10 cellular contexts compared by ENCODE assay signal in the genomic region with DNA sequence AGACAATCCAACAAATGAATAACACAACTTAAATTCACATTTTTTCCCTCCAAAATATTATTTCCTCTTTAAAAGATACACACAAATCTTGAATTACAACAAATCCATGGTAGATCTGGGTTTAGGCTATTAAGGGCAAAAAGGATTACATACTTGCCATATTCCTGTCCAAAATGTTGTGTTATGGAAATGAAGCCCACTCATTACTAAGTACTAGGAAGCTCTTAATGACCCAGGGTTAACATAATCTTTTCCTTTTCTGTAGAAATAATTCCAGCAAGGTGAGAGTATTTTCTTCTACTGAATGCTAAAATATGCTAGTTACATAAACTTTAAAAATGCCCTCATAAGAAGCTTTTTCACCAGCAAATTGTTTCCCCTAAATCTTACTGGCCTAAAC. TPM values are rescaled to one million over a fixed set of nuclear protein-coding genes. Genes with fewer than 3 reads are reported as not detected.
DNase-seq lines count a peak whose midpoint lies in the region; ATAC-seq and TF ChIP-seq lines count a peak whose summit lies in the region.
"Had no signal": no experiment of that assay in that cellular context is flagged by ENCODE, and none has a peak within 500 bp of the region (broad histone marks: within the 10 kb centered on the region; RNA-seq: fewer than 3 reads in every experiment).

No MANE protein-coding gene starts in this region.

- peak overlapping the region; percentile 75 for H3K4me3 ChIP-seq in WI38 (ENCODE audit: low read depth, low read length)
- peak overlapping the region; percentile 84 to 93 for H3K4me3 ChIP-seq in foreskin fibroblast (ENCODE audit: low read depth in 1 of 2, low read length in 2 of 2)

- H3K4me3 Mint-ChIP-seq in activated CD4-positive, alpha-beta T cell treated with anti-CD3 and anti-CD28 coated beads, Interleukin-2, amount 10 ng/mL, durations not matched to agents 24 days and 14 days, result peak overlapping the region; percentile 42
- H3K4me3 Mint-ChIP-seq in stimulated activated naive CD8-positive, alpha-beta T cell treated with anti-CD3 and anti-CD28 coated beads, Interleukin-15, amount 100 ng/mL, for 72 hours, result peak overlapping the region; percentile 8 to 96

- TF ChIP-seq CTCF in WI38 (IDR thresholded peaks at IDR 0.05; ENCODE audit: low read depth, low read length), result no peak
- TF ChIP-seq CTCF in foreskin fibroblast (IDR thresholded peaks at IDR 0.05; ENCODE audit: low read depth, low read length), result no peak
- TF ChIP-seq CTCF in GM10266 (IDR thresholded peaks at IDR 0.05; ENCODE audit: control insufficient read depth, insufficient read depth, low read depth, missing control alignments), result no peak

- ATAC-seq in stimulated activated naive CD8-positive, alpha-beta T cell treated with anti-CD3 and anti-CD28 coated beads, Interleukin-15, amount 100 ng/mL, for 72 hours, result no peak
- no peak for ATAC-seq in HG02798 (IDR thresholded peaks at IDR 0.05; ENCODE audit: poor library complexity, unreplicated experiment)

- no peak overlapping the region for H3K27ac Mint-ChIP-seq in activated CD4-positive, alpha-beta T cell treated with anti-CD3 and anti-CD28 coated beads, Interleukin-2, amount 10 ng/mL, durations not matched to agents 24 days and 14 days
- H3K27ac Mint-ChIP-seq in stimulated activated naive CD8-positive, alpha-beta T cell treated with anti-CD3 and anti-CD28 coated beads, Interleukin-15, amount 100 ng/mL, for 72 hours, result no peak overlapping the region

- peaks cover 9% of the 10 kb centered on the region for H3K36me3 Mint-ChIP-seq in activated CD4-positive, alpha-beta T cell treated with anti-CD3 and anti-CD28 coated beads, Interleukin-2, amount 10 ng/mL, durations not matched to agents 24 days and 14 days (ENCODE audit: low read depth)

- no peaks in the 10 kb centered on the region for H3K9me3 Mint-ChIP-seq in activated CD4-positive, alpha-beta T cell treated with anti-CD3 and anti-CD28 coated beads, Interleukin-2, amount 10 ng/mL, durations not matched to agents 24 days and 14 days
- H3K9me3 Mint-ChIP-seq in stimulated activated naive CD8-positive, alpha-beta T cell treated with anti-CD3 and anti-CD28 coated beads, Interleukin-15, amount 100 ng/mL, for 72 hours, result no peaks in the 10 kb centered on the region

- DNase-seq in activated CD4-positive, alpha-beta T cell treated with anti-CD3 and anti-CD28 coated beads, Interleukin-2, amount 10 ng/mL, durations not matched to agents 24 days and 14 days, result no peak
- no peak for DNase-seq in activated CD4-positive, alpha-beta T cell treated with anti-CD3 and anti-CD28 coated beads, Interleukin-2, amount 50 U/mL, for 1 hour
- DNase-seq in foreskin fibroblast, result no peak
- no peak for DNase-seq in stimulated activated naive CD8-positive, alpha-beta T cell treated with anti-CD3 and anti-CD28 coated beads, Interleukin-15, amount 100 ng/mL, for 72 hours
- no peak for DNase-seq in GM10266 (ENCODE audit: extremely low spot score)
- no peak for DNase-seq in NCI-H345 treated with DMSO at 0.1 percent for 48 hours (lab: John Stamatoyannopoulos, UW; ENCODE audit: unreplicated experiment)
- DNase-seq: activated effector memory CD4-positive, alpha-beta T cell treated with anti-CD3 and anti-CD28 coated beads, Interleukin-2, amount 50 U/mL, for 16 hours; NK-92 treated with Interleukin-12 subunit alpha and Interleukin-12 subunit beta, amount 100 ng/mL, for 24 hours had no signal

- H3K4me1 Mint-ChIP-seq in activated CD4-positive, alpha-beta T cell treated with anti-CD3 and anti-CD28 coated beads, Interleukin-2, amount 10 ng/mL, durations not matched to agents 24 days and 14 days, result peaks cover 30% of the 10 kb centered on the region
- peaks cover 51% of the 10 kb centered on the region for H3K4me1 Mint-ChIP-seq in stimulated activated naive CD8-positive, alpha-beta T cell treated with anti-CD3 and anti-CD28 coated beads, Interleukin-15, amount 100 ng/mL, for 72 hours

- intact Hi-C loops in activated CD4-positive, alpha-beta T cell treated with anti-CD3 and anti-CD28 coated beads, Interleukin-2, amount 10 ng/mL, durations not matched to agents 24 days and 14 days (cut with micrococcal nuclease), result no loop called here

- no peaks in the 10 kb centered on the region for H3K27me3 Mint-ChIP-seq in activated CD4-positive, alpha-beta T cell treated with anti-CD3 and anti-CD28 coated beads, Interleukin-2, amount 10 ng/mL, durations not matched to agents 24 days and 14 days
- no peaks in the 10 kb centered on the region for H3K27me3 Mint-ChIP-seq in stimulated activated naive CD8-positive, alpha-beta T cell treated with anti-CD3 and anti-CD28 coated beads, Interleukin-15, amount 100 ng/mL, for 72 hours

RNA-seq across cellular contexts. Expression of a gene that starts 1.6 kb away (rescaled TPM):
- 20.7 and 20.9 TPM in 2 replicates for total RNA-seq in activated CD4-positive, alpha-beta T cell treated with anti-CD3 and anti-CD28 coated beads, Interleukin-2, amount 10 ng/mL, durations not matched to agents 24 days and 14 days
